Comparison of ENCODE assay signal across 26 cellular contexts in genomic region chr14:20422886-20423285, GRCh38. TPM values are rescaled to one million over a fixed set of nuclear protein-coding genes. Genes with fewer than 3 reads are reported as not detected.
"Had no signal": no experiment of that assay in that cellular context is flagged by ENCODE, and none has a peak within 500 bp of the region (broad histone marks: within the 10 kb centered on the region; RNA-seq: fewer than 3 reads in every experiment).

No MANE protein-coding gene starts in this region.

- H3K4me3 ChIP-seq: MG63, Peyer's patch, SJCRH30 had no signal

- DNase-seq: Karpas-422, KG1, MG63, NCI-H1092, NCI-H1105 treated with DMSO at 0.1 percent for 48 hours, NCI-H1417 treated with DMSO at 0.1 percent for 48 hours, NCI-H146, NCI-H1694 treated with DMSO at 0.1 percent for 48 hours, NCI-H1930, NCI-H2081, NCI-H2107, NCI-H2171 treated with DMSO at 0.1 percent for 48 hours, NCI-H345, NCI-H446 treated with DMSO at 0.1 percent for 48 hours, NCI-H510A treated with DMSO at 0.1 percent for 48 hours, NCI-H526 treated with DMSO at 0.1 percent for 48 hours, NCI-H748 treated with DMSO at 0.1 percent for 48 hours, PC-3, Peyer's patch, SHP77 treated with DMSO at 0.1 percent for 48 hours, SJCRH30, T-helper 1 cell had no signal

- H3K9me3 ChIP-seq: MG63, Peyer's patch, SJCRH30 had no signal

- H3K27me3 ChIP-seq: MG63, Peyer's patch, SJCRH30 had no signal

- ATAC-seq: PC-3, Right ventricle myocardium inferior, SK-N-SH treated with all-trans-retinoic acid at 6 μM for 48 hours had no signal

- H3K36me3 ChIP-seq: MG63, Peyer's patch, SJCRH30 had no signal

- H3K27ac ChIP-seq: Peyer's patch, SJCRH30 had no signal

RNA-seq across cellular contexts. Expression of gene KLHL33, which starts 13.1 kb away (rescaled TPM):
- total RNA-seq: HT-29, PC-3, RPMI7951, SJCRH30 had no signal
